ENCODE assay signal across 21 cellular contexts in genomic region chr4:37953620-37954325, GRCh38. TPM values are rescaled to one million over a fixed set of nuclear protein-coding genes. Genes with fewer than 3 reads are reported as not detected.
DNase-seq lines count a peak whose midpoint lies in the region; ATAC-seq, FAIRE-seq and TF ChIP-seq lines count a peak whose summit lies in the region.
"Had no signal": no experiment of that assay in that cellular context is flagged by ENCODE, and none has a peak within 500 bp of the region (broad histone marks: within the 10 kb centered on the region; RNA-seq: fewer than 3 reads in every experiment).

No MANE protein-coding gene starts in this region.

- POLR2A ChIA-PET in GM12878 (lab: Charles Lee), result no interaction called here

- H3K4me2 ChIP-seq in GM12878 (ENCODE audit: control insufficient read depth, insufficient read depth), result no peak overlapping the region

- H2AFZ ChIP-seq in GM12878 (ENCODE audit: control insufficient read depth, low read depth, low read length), result no peak overlapping the region

- H4K20me1 ChIP-seq in GM12878 (ENCODE audit: control insufficient read depth, insufficient read depth), result no peaks in the 10 kb centered on the region

- H3K4me3 ChIP-seq in GM12878 (no peak overlapping the region), small intestine (ENCODE audit: low read depth in 1 of 2, low read length in 2 of 2) (no peak overlapping the region)
- H3K4me3 ChIP-seq: adrenal gland, heart right ventricle had no signal

- no peak for TF ChIP-seq CTCF in GM12878 (IDR thresholded peaks at IDR 0.05 in 2 of 3, conservative IDR thresholded peaks at IDR 0.05 in 1 of 3; ENCODE audit: control insufficient read depth in 2 of 3, extremely low read depth in 1 of 3, insufficient read depth in 1 of 3, low read depth in 3 of 3, low read length in 3 of 3)
- TF ChIP-seq CTCF in nephron (IDR thresholded peaks at IDR 0.05; ENCODE audit: unreplicated experiment in 3 of 3), result no peak

- no peak for FAIRE-seq in GM12878 (lab: Jason Lieb, UNC)
- FAIRE-seq in small intestine (lab: Jason Lieb, UNC), result no peak
- FAIRE-seq: colon, GM19239, urothelium cell line had no signal

- WGBS in GM12878 (ENCODE audit: insufficient coverage, insufficient replicate concordance, low lambda C conversion rate, missing lambda C conversion rate), result 82% methylated on average over 7 of the region's 7 CpGs
- WGBS in small intestine, 3 donors, result 77 to 86% (median 78%) methylated on average over 7 of the region's 7 CpGs

- CTCF ChIA-PET in GM12878 (lab: Yijun Ruan, JAX), result interaction anchor here (1.6 to 2.2 kb wide), 3 partner anchors 9 to 81 kb away, joined by 5 to 9 read pairs (median 6); no protein-coding TSS in a partner anchor

- no peak overlapping the region for H3K9ac ChIP-seq in GM12878 (ENCODE audit: control insufficient read depth, insufficient read depth, low read length)

- TF ChIP-seq POLR2A in GM12878 (IDR thresholded peaks at IDR 0.05; ENCODE audit: low read depth, low read length), result no peak

- H3K9me3 ChIP-seq in GM12878 (replicated peaks; ENCODE audit: control insufficient read depth, insufficient read depth, low read length) (no peaks in the 10 kb centered on the region), small intestine (ENCODE audit: control insufficient read depth, low read depth) (no peaks in the 10 kb centered on the region)
- H3K9me3 ChIP-seq: adrenal gland, heart right ventricle had no signal

- no peak for TF ChIP-seq EP300 in Ishikawa (IDR thresholded peaks at IDR 0.05; ENCODE audit: borderline replicate concordance)
- no peak for TF ChIP-seq EP300 in GM12878 (IDR thresholded peaks at IDR 0.05; ENCODE audit: borderline replicate concordance in 1 of 2, control insufficient read depth in 1 of 2, low read depth in 2 of 2, low read length in 2 of 2)

- DNase-seq in Daoy (ENCODE audit: low read depth), result peak; percentile 37
- DNase-seq in GM12878 (ENCODE audit: low read depth, low spot score), result no peak
- no peak for DNase-seq in NK-92 treated with Interleukin-12 subunit alpha and Interleukin-12 subunit beta, amount 100 ng/mL, for 24 hours (lab: John Stamatoyannopoulos, UW)
- no peak for DNase-seq in HT-29 (ENCODE audit: low spot score)
- DNase-seq in small intestine, result no peak
- DNase-seq: heart right ventricle; midbrain; NCI-H2081; NCI-H82; RPMI8226; stimulated activated naive B cell treated with anti-CD40 and anti-IgM and Interleukin-4, amounts not matched to agents 10 μg/mL and 1 μg/mL and 100 μg/mL, for 72 hours had no signal

- intact Hi-C loops in GM12878 (cut with micrococcal nuclease; ENCODE audit: unreplicated experiment), result no loop called here

- no peak for ATAC-seq in GM12878

- TF ChIP-seq RAD21 in Ishikawa (IDR thresholded peaks at IDR 0.05; ENCODE audit: low read depth) (no peak), GM12878 (IDR thresholded peaks at IDR 0.05; ENCODE audit: insufficient read depth, low read depth, low read length) (no peak)

- no peaks in the 10 kb centered on the region for H3K4me1 ChIP-seq in GM12878 (ENCODE audit: control insufficient read depth, insufficient read depth, low read length)
- H3K4me1 ChIP-seq in small intestine (ENCODE audit: control insufficient read depth in 2 of 2, insufficient read depth in 1 of 2, low read depth in 1 of 2, low read length in 1 of 2), result no peaks in the 10 kb centered on the region
- H3K4me1 ChIP-seq: adrenal gland had no signal

- RAD21 ChIA-PET in GM12878 (lab: Charles Lee; ENCODE audit: unreplicated experiment), result no interaction called here

- H3K27me3 ChIP-seq in GM12878 (replicated peaks in 1 of 2; ENCODE audit: control insufficient read depth in 2 of 2, insufficient read depth in 2 of 2, low read length in 1 of 2) (no peaks in the 10 kb centered on the region), small intestine (ENCODE audit: control insufficient read depth in 2 of 2, insufficient read depth in 2 of 2, low read length in 2 of 2) (no peaks in the 10 kb centered on the region)
- H3K27me3 ChIP-seq: adrenal gland, heart right ventricle had no signal

- H3K36me3 ChIP-seq in GM12878 (ENCODE audit: control insufficient read depth in 2 of 2, insufficient read depth in 2 of 2, low read length in 1 of 2) (no peaks in the 10 kb centered on the region), small intestine (ENCODE audit: control insufficient read depth in 2 of 2, insufficient read depth in 2 of 2, low read length in 2 of 2) (no peaks in the 10 kb centered on the region)
- H3K36me3 ChIP-seq: adrenal gland had no signal

- peaks cover 3% of the 10 kb centered on the region for H3K9me3 Mint-ChIP-seq in nephron
- H3K9me3 Mint-ChIP-seq: CD8-positive, alpha-beta T cell; stimulated activated naive B cell treated with anti-CD40 and anti-IgM and Interleukin-4, amounts not matched to agents 10 μg/mL and 1 μg/mL and 100 μg/mL, for 72 hours had no signal

- H3K4me3 Mint-ChIP-seq in nephron, result no peak overlapping the region
- H3K4me3 Mint-ChIP-seq: CD8-positive, alpha-beta T cell; stimulated activated naive B cell treated with anti-CD40 and anti-IgM and Interleukin-4, amounts not matched to agents 10 μg/mL and 1 μg/mL and 100 μg/mL, for 72 hours had no signal

- in situ Hi-C loops in GM12878 (cut with MboI), result no loop called here

- peaks cover 61% of the 10 kb centered on the region for H3K4me1 Mint-ChIP-seq in nephron

- no peaks in the 10 kb centered on the region for H3K79me2 ChIP-seq in GM12878 (ENCODE audit: control insufficient read depth, insufficient read depth, low read length)

- no peak overlapping the region for H3K27ac ChIP-seq in GM12878 (ENCODE audit: control insufficient read depth, insufficient read depth)
- H3K27ac ChIP-seq in small intestine (ENCODE audit: low read depth in 1 of 2, low read length in 1 of 2), result no peak overlapping the region
- H3K27ac ChIP-seq: adrenal gland, epithelial cell of prostate, heart right ventricle had no signal

- no TSS peak for BruUV-seq in GM12878 (replicated peaks; lab: Mats Ljungman, UMichigan)

- H3K27ac Mint-ChIP-seq in nephron, result peak overlapping the region; percentile 36 to 81 (median 36)
- H3K27ac Mint-ChIP-seq: CD8-positive, alpha-beta T cell; stimulated activated naive B cell treated with anti-CD40 and anti-IgM and Interleukin-4, amounts not matched to agents 10 μg/mL and 1 μg/mL and 100 μg/mL, for 72 hours had no signal

- H3K27me3 Mint-ChIP-seq in nephron (ENCODE audit: low read depth), result no peaks in the 10 kb centered on the region
- H3K27me3 Mint-ChIP-seq: stimulated activated naive B cell treated with anti-CD40 and anti-IgM and Interleukin-4, amounts not matched to agents 10 μg/mL and 1 μg/mL and 100 μg/mL, for 72 hours had no signal

- SMC1A ChIA-PET in GM12878 (lab: Charles Lee; ENCODE audit: uncharacterized antibody, unreplicated experiment), result interaction anchor here (1.5 to 2.4 kb wide), 2 partner anchors 9 to 14 kb away, joined by 3 to 9 read pairs; no protein-coding TSS in a partner anchor

- H3K36me3 Mint-ChIP-seq in nephron (ENCODE audit: low read depth), result no peaks in the 10 kb centered on the region

TF ChIP-seq in Ishikawa, 13 proteins besides CTCF, POLR2A, EP300 and RAD21:
- peak; percentile 38; the same call in 1 of the 2 replicates for TF ChIP-seq USF1 (IDR thresholded peaks at IDR 0.05)
- TF ChIP-seq FOXM1 (IDR thresholded peaks at IDR 0.05; ENCODE audit: borderline replicate concordance, low read depth), result no peak
- peak; percentile 59 for TF ChIP-seq YY1 (IDR thresholded peaks at IDR 0.05; ENCODE audit: low read depth)
TF ChIP-seq in Ishikawa: peak in this region for 2.

TF ChIP-seq in GM12878, 131 proteins besides CTCF, POLR2A, EP300 and RAD21:
- TF ChIP-seq KAT2A (conservative IDR thresholded peaks at IDR 0.05; ENCODE audit: control insufficient read depth, low read depth, low read length), result no peak
- peak; percentile 47; the same call in 1 of the 2 replicates for TF ChIP-seq YY1 (IDR thresholded peaks at IDR 0.05; ENCODE audit: low read depth, low read length)

RNA-seq across cellular contexts. Expression of gene PTTG2, which starts 6.4 kb away (rescaled TPM):
- total RNA-seq in Daoy (2014; rRNA removed; shearing (Covaris generic)), result not detected in 2 replicates
- total RNA-seq in GM12878 (2013; cell fraction: nucleolus; rRNA removed), result 8.1 and 10.4 TPM in 2 replicates
- total RNA-seq in GM12878 (2014; rRNA removed) (0.33 TPM in 1 of 2 replicates, not detected in the other), GM12878 (2014; rRNA removed; fragmentation: Illumina TruSeq; extraction: Trizol) (0.54 and 0.55 TPM in 2 replicates), GM12878 (2021) (0.40 and 0.44 TPM in 2 replicates)
- polyA plus RNA-seq in GM12878 (2011; ENCODE audit: low read depth), result not detected
- polyA plus RNA-seq in GM12878 (2011; rRNA removed) (0.13 and 0.31 TPM in 2 replicates), GM12878 (2014; fragmentation: Illumina TruSeq; extraction: Trizol) (not detected in 2 replicates), GM12878 (2014; fragmentation: Nextera tagmentation; extraction: Ambion mirVana) (under 1 TPM in 1 of 2 experiments, not detected in 1; 0.09 TPM), GM12878 (2014; rRNA removed) (0.56 TPM in 1 of 2 replicates, not detected in the other), GM12878 (2016; fragmentation: Nextera tagmentation; extraction: Ambion mirVana) (under 1 TPM; 0.33 to 0.44 TPM), small intestine (under 1 TPM in 1 of 3 donors, not detected in 2; 0.09 TPM)
- not detected in 2 replicates for polyA plus RNA-seq in GM12878 (2011; cell fraction: cytosol; rRNA removed)
- polyA plus RNA-seq in GM12878 (2011; cell fraction: nucleus; rRNA removed), result 0.63 and 1.2 TPM in 2 replicates
- not detected in 2 replicates for polyA plus RNA-seq in GM12878 (2012)
- 1.8 and 2.3 TPM in 2 replicates for polyA minus RNA-seq in GM12878 (2011; rRNA and poly(A)+ RNA removed)
- not detected in 2 replicates for polyA minus RNA-seq in GM12878 (2011; cell fraction: cytosol; rRNA and poly(A)+ RNA removed)
- 3.0 and 4.8 TPM in 2 replicates for polyA minus RNA-seq in GM12878 (2011; cell fraction: nucleus; rRNA and poly(A)+ RNA removed)
- total RNA-seq in HT-29 (2014; rRNA removed; shearing (Covaris generic)), result not detected in 2 replicates
- total RNA-seq: kidney epithelial cell, osteocyte had no signal
